In genomic region chr3:184337981-184338380, GRCh38 we compare ENCODE assay signal across 10 cellular contexts. TPM values are rescaled to one million over a fixed set of nuclear protein-coding genes. Genes with fewer than 3 reads are reported as not detected.
DNase-seq lines count a peak whose midpoint lies in the region; ATAC-seq and TF ChIP-seq lines count a peak whose summit lies in the region.
"Had no signal": no experiment of that assay in that cellular context is flagged by ENCODE, and none has a peak within 500 bp of the region (broad histone marks: within the 10 kb centered on the region; RNA-seq: fewer than 3 reads in every experiment).

No MANE protein-coding gene starts in this region.

- peaks cover 33% of the 10 kb centered on the region for H3K36me3 Mint-ChIP-seq in MCF 10A (ENCODE audit: insufficient read depth, unreplicated experiment)
- H3K36me3 Mint-ChIP-seq in naive thymus-derived CD8-positive, alpha-beta T cell = peaks cover 0 to 25% (median 3%) of the 10 kb centered on the region in 3 donors

- H3K36me3 ChIP-seq in breast epithelium = peaks cover 5% of the 10 kb centered on the region
- peaks cover 37% of the 10 kb centered on the region for H3K36me3 ChIP-seq in upper lobe of right lung

- peaks cover 38% of the 10 kb centered on the region for H3K4me1 Mint-ChIP-seq in MCF 10A (ENCODE audit: insufficient read depth, unreplicated experiment)
- peaks cover 19 to 44% (median 40%) of the 10 kb centered on the region in 4 donors for H3K4me1 Mint-ChIP-seq in naive thymus-derived CD8-positive, alpha-beta T cell

- no peak overlapping the region for H3K4me3 Mint-ChIP-seq in MCF 10A (ENCODE audit: unreplicated experiment)
- peak overlapping the region; percentile 16 to 92 (median 60) for H3K4me3 Mint-ChIP-seq in naive thymus-derived CD8-positive, alpha-beta T cell

- no peak for ATAC-seq in naive thymus-derived CD8-positive, alpha-beta T cell
- ATAC-seq in upper lobe of right lung = no peak
- no peak for ATAC-seq in HG03039 (IDR thresholded peaks at IDR 0.05; ENCODE audit: unreplicated experiment)
- ATAC-seq: HCT116 had no signal

- POLR2A ChIA-PET in MCF 10A (lab: Yijun Ruan, JAX) = interaction anchor here (1.1 to 2.0 kb wide), 5 partner anchors 11 to 34 kb away, joined by 3 to 8 read pairs (median 3); no protein-coding TSS in a partner anchor
- POLR2A ChIA-PET in naive thymus-derived CD8-positive, alpha-beta T cell (lab: Charles Lee) = interaction anchor here (0.6 to 3.0 kb wide), 2 partner anchors 23 to 37 kb away, joined by 3 to 15 read pairs; partner anchors contain the start of genes CLCN2 and POLR2H

- H3K9me3 Mint-ChIP-seq in MCF 10A (ENCODE audit: unreplicated experiment) = no peaks in the 10 kb centered on the region
- H3K9me3 Mint-ChIP-seq in naive thymus-derived CD8-positive, alpha-beta T cell = no peaks in the 10 kb centered on the region

- no peak for TF ChIP-seq CTCF in breast epithelium (IDR thresholded peaks at IDR 0.05)
- TF ChIP-seq CTCF in MCF 10A (IDR thresholded peaks at IDR 0.05; ENCODE audit: unreplicated experiment) = no peak
- no peak for TF ChIP-seq CTCF in dorsolateral prefrontal cortex (IDR thresholded peaks at IDR 0.05 in 54 of 56, conservative IDR thresholded peaks at IDR 0.05 in 2 of 56; ENCODE audit: low read depth in 1 of 56, partially characterized antibody in 56 of 56)
- TF ChIP-seq CTCF in upper lobe of right lung (IDR thresholded peaks at IDR 0.05) = no peak

- TF ChIP-seq POLR2A in breast epithelium (IDR thresholded peaks at IDR 0.05) = no peak

- peak overlapping the region; percentile 98 for H3K27ac ChIP-seq in breast epithelium
- peak overlapping the region; percentile 72 to 98 (median 95) for H3K27ac ChIP-seq in dorsolateral prefrontal cortex
- peak overlapping the region; percentile 89 for H3K27ac ChIP-seq in upper lobe of right lung

- H3K9me3 ChIP-seq in breast epithelium (no peaks in the 10 kb centered on the region), upper lobe of right lung (no peaks in the 10 kb centered on the region)

- DNase-seq in breast epithelium (ENCODE audit: low spot score in 2 of 2) (no peak), MCF 10A (ENCODE audit: unreplicated experiment) (no peak), dorsolateral prefrontal cortex (no peak), upper lobe of right lung (no peak), NCI-H1930 (lab: John Stamatoyannopoulos, UW) (no peak), kidney tubule cell (ENCODE audit: low spot score) (no peak)
- no peak for DNase-seq in naive thymus-derived CD8-positive, alpha-beta T cell
- DNase-seq: WERI-Rb-1 had no signal

- no TSS peak for BruUV-seq in MCF 10A (replicated peaks; lab: Mats Ljungman, UMichigan)

- H3K4me3 ChIP-seq in breast epithelium (peak overlapping the region in 2 of 3 donors; percentile 83 to 84), dorsolateral prefrontal cortex (peak overlapping the region; percentile 29 to 93 (median 84)), upper lobe of right lung (no peak overlapping the region)

- CTCF ChIA-PET in MCF 10A (lab: Yijun Ruan, JAX) = interaction anchor here (2.0 kb wide), 1 partner anchor 17 kb away, joined by 8 read pairs; no protein-coding TSS in a partner anchor

- H3K4me1 ChIP-seq in breast epithelium (peaks cover 8 to 11% of the 10 kb centered on the region in 2 donors), upper lobe of right lung (peaks cover 26% of the 10 kb centered on the region)

- intact Hi-C loops in breast epithelium (cut with DNase I; ENCODE audit: low total_unique reads) = loop anchor here (1.0 kb wide), 1 partner anchor 23 kb away; the partner anchor contains the start of genes CLCN2 and POLR2H
- intact Hi-C loops in MCF 10A (cut with micrococcal nuclease) = no loop called here
- intact Hi-C loops in dorsolateral prefrontal cortex (cut with DNase I) = loop anchor here (2.0 kb wide), 2 partner anchors 17 to 39 kb away; partner anchors contain the start of gene PSMD2 (in 1 of the 2)
- intact Hi-C loops in upper lobe of right lung (cut with DNase I) = no loop called here

- H3K27me3 Mint-ChIP-seq in MCF 10A (ENCODE audit: insufficient read depth, unreplicated experiment) = no peaks in the 10 kb centered on the region
- no peaks in the 10 kb centered on the region for H3K27me3 Mint-ChIP-seq in naive thymus-derived CD8-positive, alpha-beta T cell

- H3K27me3 ChIP-seq in breast epithelium (no peaks in the 10 kb centered on the region), dorsolateral prefrontal cortex (no peaks in the 10 kb centered on the region), upper lobe of right lung (no peaks in the 10 kb centered on the region)

- H3K27ac Mint-ChIP-seq in MCF 10A (ENCODE audit: low read depth, unreplicated experiment) = no peak overlapping the region
- H3K27ac Mint-ChIP-seq in naive thymus-derived CD8-positive, alpha-beta T cell = peak overlapping the region in 5 of 10 donors; percentile 56 to 98 (median 95)

RNA-seq across cellular contexts. Expression of gene FAM131A, which starts 0.6 kb away (rescaled TPM):
- 10 to 100 TPM; 18.7 to 32.4 (median 26.5) TPM for total RNA-seq in breast epithelium
- 11.1 and 12.9 TPM in 2 replicates for total RNA-seq in MCF 10A (2022)
- 100 to 1,000 TPM in 106 of 120 experiments, 10 to 100 TPM in 14; 76.8 to 195 (median 128) TPM for total RNA-seq in dorsolateral prefrontal cortex
- total RNA-seq in naive thymus-derived CD8-positive, alpha-beta T cell = 1 to 10 TPM; 7.7 to 9.0 TPM
- 1 to 10 TPM in 2 of 3 donors, under 1 TPM in 1; 0.98 to 1.8 (median 1.0) TPM for polyA plus RNA-seq in naive thymus-derived CD8-positive, alpha-beta T cell
- 19.0 TPM for total RNA-seq in upper lobe of right lung

RNA-seq across cellular contexts. Expression of gene CLCN2, which starts 23.4 kb away (rescaled TPM):
- total RNA-seq in breast epithelium (1 to 10 TPM; 2.1 to 4.2 (median 2.6) TPM), MCF 10A (2022) (4.5 and 5.5 TPM in 2 replicates), dorsolateral prefrontal cortex (10 to 100 TPM; 11.7 to 50.5 (median 26.1) TPM), upper lobe of right lung (3.8 TPM)
- 1 to 10 TPM; 5.2 to 6.3 TPM for total RNA-seq in naive thymus-derived CD8-positive, alpha-beta T cell
- 1 to 10 TPM in 1 of 3 donors, under 1 TPM in 2; 0.12 to 1.1 (median 0.28) TPM for polyA plus RNA-seq in naive thymus-derived CD8-positive, alpha-beta T cell

RNA-seq across cellular contexts. Expression of gene POLR2H, which starts 23.5 kb away (rescaled TPM):
- 100 to 1,000 TPM in 1 of 3 donors, 10 to 100 TPM in 2; 63.7 to 101 (median 99.5) TPM for total RNA-seq in breast epithelium
- 81.5 and 91.5 TPM in 2 replicates for total RNA-seq in MCF 10A (2022)
- total RNA-seq in dorsolateral prefrontal cortex = 10 to 100 TPM; 27.9 to 64.8 (median 47.7) TPM
- total RNA-seq in naive thymus-derived CD8-positive, alpha-beta T cell = 10 to 100 TPM; 58.2 to 60.9 TPM
- polyA plus RNA-seq in naive thymus-derived CD8-positive, alpha-beta T cell = 10 to 100 TPM; 58.0 to 81.6 (median 68.0) TPM
- 63.2 TPM for total RNA-seq in upper lobe of right lung

RNA-seq across cellular contexts. Expression of gene EIF4G1, which starts 23.6 kb away (rescaled TPM):
- total RNA-seq in breast epithelium (100 to 1,000 TPM; 168 to 202 (median 196) TPM), MCF 10A (2022) (522 and 536 TPM in 2 replicates), dorsolateral prefrontal cortex (100 to 1,000 TPM; 152 to 287 (median 190) TPM), upper lobe of right lung (295 TPM)
- 100 to 1,000 TPM; 220 to 229 TPM for total RNA-seq in naive thymus-derived CD8-positive, alpha-beta T cell
- polyA plus RNA-seq in naive thymus-derived CD8-positive, alpha-beta T cell = 10 to 100 TPM; 13.6 to 44.6 (median 21.1) TPM

RNA-seq across cellular contexts. Expression of gene PSMD2, which starts 38.9 kb away (rescaled TPM):
- total RNA-seq in breast epithelium (100 to 1,000 TPM; 201 to 275 (median 214) TPM), MCF 10A (2022) (275 and 284 TPM in 2 replicates), dorsolateral prefrontal cortex (100 to 1,000 TPM; 147 to 269 (median 208) TPM), upper lobe of right lung (152 TPM)
- total RNA-seq in naive thymus-derived CD8-positive, alpha-beta T cell = 100 to 1,000 TPM; 135 to 150 TPM
- polyA plus RNA-seq in naive thymus-derived CD8-positive, alpha-beta T cell = 100 to 1,000 TPM; 167 to 183 (median 178) TPM

Comparison
In these comparisons a context has a peak if more than half of its experiments do, and no peak if none do; other contexts are left out.
1. intact Hi-C loops: an anchor here in breast epithelium (1.0 kb wide) and dorsolateral prefrontal cortex (2.0 kb wide); none called in MCF 10A and upper lobe of right lung.